In genomic region chr18:525066-525797, GRCh38 we compare ENCODE assay signal across 1 cellular context.
TF ChIP-seq lines count a peak whose summit lies in the region.

No MANE protein-coding gene starts in this region.

TF ChIP-seq in endothelial cell of umbilical vein, 7 proteins besides CTCF, POLR2A, EP300 and RAD21:
- TF ChIP-seq EZH2 (IDR thresholded peaks at IDR 0.05; ENCODE audit: borderline replicate concordance, low read depth, low read length, severe bottlenecking) (no peak), FOS (IDR thresholded peaks at IDR 0.05; ENCODE audit: borderline replicate concordance, insufficient read depth, low read length) (peak; percentile 98), JUN (IDR thresholded peaks at IDR 0.05; ENCODE audit: borderline replicate concordance, insufficient read depth, insufficient read length, low read depth) (peak; percentile 96), MAX (IDR thresholded peaks at IDR 0.05; ENCODE audit: insufficient read depth, insufficient read length) (no peak), MYC (IDR thresholded peaks at IDR 0.05; ENCODE audit: low read depth, low read length) (peak; percentile 10), GATA2 (IDR thresholded peaks at IDR 0.05; ENCODE audit: insufficient read depth, insufficient read length, low read depth, low read length) (peak; percentile 85), POLR2AphosphoS5 (IDR thresholded peaks at IDR 0.05; ENCODE audit: insufficient read depth, low read depth, low read length) (peak; percentile 90)
TF ChIP-seq in endothelial cell of umbilical vein: peak in this region for 5.
